ENCODE assay signal across 9 cellular contexts in genomic region chr6:14706378-14706929, GRCh38.
A peak's percentile ranks its signal among the peaks of the same experiment; 100 is the strongest.
DNase-seq lines count a peak whose midpoint lies in the region; ATAC-seq and TF ChIP-seq lines count a peak whose summit lies in the region.
"Had no signal": no experiment of that assay in that cellular context is flagged by ENCODE, and none has a peak within 500 bp of the region (broad histone marks: within the 10 kb centered on the region; RNA-seq: fewer than 3 reads in every experiment).

No MANE protein-coding gene starts in this region.

- no peak overlapping the region for H3K4ac ChIP-seq in mesenchymal stem cell (ENCODE audit: low read depth in 1 of 2, low read length in 2 of 2)

- no peak for TF ChIP-seq POLR2A in GM18505 (IDR thresholded peaks at IDR 0.05; ENCODE audit: borderline replicate concordance, extremely low read depth, insufficient read depth, insufficient read length)

- no peaks in the 10 kb centered on the region for H3K9me3 ChIP-seq in mesenchymal stem cell (ENCODE audit: control insufficient read depth, low read length)

- ATAC-seq in activated CD4-positive, alpha-beta T cell treated with anti-CD3 and anti-CD28 coated beads for 36 hours = peak; percentile 78
- ATAC-seq in GM21515 (IDR thresholded peaks at IDR 0.05; ENCODE audit: unreplicated experiment) (no peak), GM18505 (IDR thresholded peaks at IDR 0.05; ENCODE audit: unreplicated experiment) (no peak)

- CTCF ChIA-PET in activated CD4-positive, alpha-beta T cell treated with anti-CD3 and anti-CD28 coated beads for 36 hours (lab: Charles Lee) = interaction anchor here (0.7 to 1.8 kb wide), 7 partner anchors 18 to 616 kb away, joined by 3 to 6 read pairs (median 3); no protein-coding TSS in a partner anchor
- CTCF ChIA-PET in activated CD4-positive, alpha-beta T cell treated with anti-CD3 and anti-CD28 coated beads, Interleukin-2, amount 10 ng/mL, durations not matched to agents 7 days and 5 days (lab: Charles Lee) = interaction anchor here (0.6 to 1.4 kb wide), 2 partner anchors 20 to 128 kb away, joined by 3 to 4 read pairs; no protein-coding TSS in a partner anchor

- peak overlapping the region; percentile 1 for H3K4me2 ChIP-seq in mesenchymal stem cell (ENCODE audit: low read length, poor library complexity, severe bottlenecking)

- H4K91ac ChIP-seq in mesenchymal stem cell (ENCODE audit: low read length) = no peak overlapping the region

- H3K27me3 ChIP-seq in mesenchymal stem cell (ENCODE audit: control insufficient read depth in 1 of 2, insufficient read depth in 1 of 2, low read length in 2 of 2) = no peaks in the 10 kb centered on the region

- no peaks in the 10 kb centered on the region for H3K27me3 Mint-ChIP-seq in activated CD4-positive, alpha-beta T cell treated with anti-CD3 and anti-CD28 coated beads for 36 hours
- no peaks in the 10 kb centered on the region for H3K27me3 Mint-ChIP-seq in activated CD4-positive, alpha-beta T cell treated with anti-CD3 and anti-CD28 coated beads, Interleukin-2, amount 10 ng/mL, durations not matched to agents 7 days and 5 days

- no peaks in the 10 kb centered on the region for H3K36me3 ChIP-seq in mesenchymal stem cell (ENCODE audit: control insufficient read depth in 1 of 2, insufficient read depth in 2 of 2, low read depth in 1 of 2, low read length in 2 of 2)

- peaks cover 49% of the 10 kb centered on the region for H3K4me1 Mint-ChIP-seq in activated CD4-positive, alpha-beta T cell treated with anti-CD3 and anti-CD28 coated beads for 36 hours
- H3K4me1 Mint-ChIP-seq in activated CD4-positive, alpha-beta T cell treated with anti-CD3 and anti-CD28 coated beads, Interleukin-2, amount 10 ng/mL, durations not matched to agents 7 days and 5 days = peaks cover 24% of the 10 kb centered on the region

- H3K23ac ChIP-seq in mesenchymal stem cell (ENCODE audit: low read length in 2 of 2) = no peak overlapping the region

- no peak overlapping the region for H3K27ac ChIP-seq in mesenchymal stem cell (ENCODE audit: low read length, poor library complexity, severe bottlenecking)
- H3K27ac ChIP-seq: C4-2B had no signal

- H2BK120ac ChIP-seq in mesenchymal stem cell (ENCODE audit: low read depth, low read length) = no peak overlapping the region

- POLR2A ChIA-PET in activated CD4-positive, alpha-beta T cell treated with anti-CD3 and anti-CD28 coated beads for 36 hours (lab: Charles Lee) = interaction anchor here (0.5 to 1.4 kb wide), 4 partner anchors 26 to 171 kb away, joined by 3 to 11 read pairs (median 4); no protein-coding TSS in a partner anchor
- POLR2A ChIA-PET in activated CD4-positive, alpha-beta T cell treated with anti-CD3 and anti-CD28 coated beads, Interleukin-2, amount 10 ng/mL, durations not matched to agents 7 days and 5 days (lab: Charles Lee) = interaction anchor here (0.6 kb wide), 1 partner anchor 832 kb away, joined by 3 read pairs; no protein-coding TSS in a partner anchor

- H4K8ac ChIP-seq in mesenchymal stem cell (ENCODE audit: low read length) = no peak overlapping the region

- peak overlapping the region in 1 of 2 experiments; percentile 2 for H3K18ac ChIP-seq in mesenchymal stem cell (ENCODE audit: low read depth in 1 of 2, low read length in 2 of 2)

- no peak overlapping the region for H2AK5ac ChIP-seq in mesenchymal stem cell (ENCODE audit: low read length, severe bottlenecking)

- H2BK5ac ChIP-seq in mesenchymal stem cell (ENCODE audit: low read depth, low read length, poor library complexity, severe bottlenecking) = no peak overlapping the region

- H3K4me1 ChIP-seq in mesenchymal stem cell (ENCODE audit: control insufficient read depth, insufficient read depth, low read depth, low read length) = peaks cover 5% of the 10 kb centered on the region

- H3K9ac ChIP-seq in mesenchymal stem cell (ENCODE audit: low read length) = peak overlapping the region; percentile 88

- peak overlapping the region; percentile 93 for H3K27ac Mint-ChIP-seq in activated CD4-positive, alpha-beta T cell treated with anti-CD3 and anti-CD28 coated beads for 36 hours
- H3K27ac Mint-ChIP-seq in activated CD4-positive, alpha-beta T cell treated with anti-CD3 and anti-CD28 coated beads, Interleukin-2, amount 10 ng/mL, durations not matched to agents 7 days and 5 days = no peak overlapping the region

- no peak for TF ChIP-seq CTCF in astrocyte of the cerebellum (IDR thresholded peaks at IDR 0.05; ENCODE audit: low read depth, low read length, missing control alignments)

- in situ Hi-C loops in astrocyte of the cerebellum (cut with HindIII; ENCODE audit: low sequenced_read_pairs) = no loop called here

- DNase-seq in activated CD4-positive, alpha-beta T cell treated with anti-CD3 and anti-CD28 coated beads for 36 hours = peak; percentile 90
- no peak for DNase-seq in activated CD4-positive, alpha-beta T cell treated with anti-CD3 and anti-CD28 coated beads, Interleukin-2, amount 10 ng/mL, durations not matched to agents 7 days and 5 days
- DNase-seq in astrocyte of the cerebellum (ENCODE audit: low read depth) (peak; percentile 93), mesenchymal stem cell (peak; percentile 98), HuH-7.5 (ENCODE audit: low spot score) (no peak)
- peak; percentile 63 to 91 for DNase-seq in stimulated activated CD8-positive, alpha-beta memory T cell treated with anti-CD3 and anti-CD28 coated beads, Interleukin-7, amount 100 ng/mL, for 48 hours (ENCODE audit: extremely low read depth in 1 of 2, low read depth in 1 of 2)

- no peak overlapping the region for H3K14ac ChIP-seq in mesenchymal stem cell (ENCODE audit: low read length in 2 of 2)

- peak overlapping the region; percentile 27 for H3K4me3 Mint-ChIP-seq in activated CD4-positive, alpha-beta T cell treated with anti-CD3 and anti-CD28 coated beads for 36 hours
- H3K4me3 Mint-ChIP-seq in activated CD4-positive, alpha-beta T cell treated with anti-CD3 and anti-CD28 coated beads, Interleukin-2, amount 10 ng/mL, durations not matched to agents 7 days and 5 days = no peak overlapping the region

- H3K4me3 ChIP-seq in astrocyte of the cerebellum (ENCODE audit: low read depth, low read length) = no peak overlapping the region
- peak overlapping the region in 1 of 2 experiments; percentile 9 for H3K4me3 ChIP-seq in mesenchymal stem cell (ENCODE audit: insufficient read depth in 1 of 2, low read depth in 1 of 2, low read length in 2 of 2)

- no peak overlapping the region for H2AFZ ChIP-seq in mesenchymal stem cell (ENCODE audit: low read depth, low read length)

- peaks cover 6% of the 10 kb centered on the region for H3K9me3 Mint-ChIP-seq in activated CD4-positive, alpha-beta T cell treated with anti-CD3 and anti-CD28 coated beads for 36 hours (ENCODE audit: low read depth)
- H3K9me3 Mint-ChIP-seq in activated CD4-positive, alpha-beta T cell treated with anti-CD3 and anti-CD28 coated beads, Interleukin-2, amount 10 ng/mL, durations not matched to agents 7 days and 5 days = peaks cover 23% of the 10 kb centered on the region

- H3K36me3 Mint-ChIP-seq in activated CD4-positive, alpha-beta T cell treated with anti-CD3 and anti-CD28 coated beads for 36 hours (ENCODE audit: low read depth) = peaks cover 12% of the 10 kb centered on the region
- H3K36me3 Mint-ChIP-seq in activated CD4-positive, alpha-beta T cell treated with anti-CD3 and anti-CD28 coated beads, Interleukin-2, amount 10 ng/mL, durations not matched to agents 7 days and 5 days (ENCODE audit: low read depth) = peaks cover 9% of the 10 kb centered on the region

- intact Hi-C loops in activated CD4-positive, alpha-beta T cell treated with anti-CD3 and anti-CD28 coated beads for 36 hours (cut with DNase I, micrococcal nuclease) = loop anchor here (1.0 to 2.0 kb wide), 4 partner anchors 27 to 282 kb away; no protein-coding TSS in a partner anchor

- no peaks in the 10 kb centered on the region for H3K79me1 ChIP-seq in mesenchymal stem cell (replicated peaks; ENCODE audit: low read length, poor library complexity, severe bottlenecking)

- no peak overlapping the region for H2BK12ac ChIP-seq in mesenchymal stem cell (ENCODE audit: low read length in 2 of 2)

- WGBS in mesenchymal stem cell = 13% methylated on average over 10 of the region's 12 CpGs

- H2BK15ac ChIP-seq in mesenchymal stem cell (ENCODE audit: low read depth, poor library complexity, severe bottlenecking) = no peak overlapping the region

Comparison
In these comparisons a context has a peak if more than half of its experiments do, and no peak if none do; other contexts are left out.
1. DNase-seq: peak in activated CD4-positive, alpha-beta T cell treated with anti-CD3 and anti-CD28 coated beads for 36 hours (single experiment), astrocyte of the cerebellum (single experiment), mesenchymal stem cell (single experiment) and stimulated activated CD8-positive, alpha-beta memory T cell treated with anti-CD3 and anti-CD28 coated beads, Interleukin-7, amount 100 ng/mL, for 48 hours (2 of 2); none in activated CD4-positive, alpha-beta T cell treated with anti-CD3 and anti-CD28 coated beads, Interleukin-2, amount 10 ng/mL, durations not matched to agents 7 days and 5 days (single experiment) and HuH-7.5 (single experiment).